8 cellular contexts compared by ENCODE assay signal in the genomic region with DNA sequence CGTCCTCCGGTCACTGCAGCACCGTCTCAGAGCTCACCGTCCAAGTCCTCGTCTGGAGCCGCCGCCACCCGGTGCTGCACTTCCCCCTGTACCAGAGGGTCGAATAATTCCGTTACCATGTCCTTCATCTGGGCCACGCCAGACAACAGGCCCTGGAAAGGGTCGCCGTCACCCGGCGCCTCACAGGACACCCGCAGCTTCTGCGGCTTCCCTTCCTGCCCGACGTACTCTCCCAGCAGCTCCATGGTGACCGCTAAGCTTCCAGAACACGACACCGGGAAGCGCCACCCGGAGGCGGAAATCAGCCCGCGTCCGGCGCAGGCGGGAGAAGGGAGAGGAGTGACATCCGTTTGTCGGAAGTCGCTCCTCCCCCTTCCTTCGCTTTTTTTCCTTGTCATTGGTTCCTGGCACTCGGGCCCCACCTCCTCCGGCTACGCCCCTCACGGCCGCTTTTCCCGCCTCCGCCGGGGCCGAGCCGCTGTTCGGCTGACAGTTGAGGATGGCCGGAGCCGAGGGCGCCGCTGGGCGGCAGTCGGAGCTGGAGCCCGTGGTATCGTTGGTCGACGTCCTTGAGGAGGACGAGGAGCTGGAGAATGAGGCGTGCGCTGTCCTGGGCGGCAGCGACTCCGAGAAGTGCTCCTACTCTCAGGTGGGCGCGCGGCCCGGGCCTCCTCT. TPM values are rescaled to one million over a fixed set of nuclear protein-coding genes. Genes with fewer than 3 reads are reported as not detected.
A peak's percentile ranks its signal among the peaks of the same experiment; 100 is the strongest.
DNase-seq lines count a peak whose midpoint lies in the region; ATAC-seq and TF ChIP-seq lines count a peak whose summit lies in the region.

A gene with protein sequence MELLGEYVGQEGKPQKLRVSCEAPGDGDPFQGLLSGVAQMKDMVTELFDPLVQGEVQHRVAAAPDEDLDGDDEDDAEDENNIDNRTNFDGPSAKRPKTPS (minus strand): TSS at position 273 of the 675 bp plus-strand sequence. CDS start 28 bp downstream, at position 245.
A gene with protein sequence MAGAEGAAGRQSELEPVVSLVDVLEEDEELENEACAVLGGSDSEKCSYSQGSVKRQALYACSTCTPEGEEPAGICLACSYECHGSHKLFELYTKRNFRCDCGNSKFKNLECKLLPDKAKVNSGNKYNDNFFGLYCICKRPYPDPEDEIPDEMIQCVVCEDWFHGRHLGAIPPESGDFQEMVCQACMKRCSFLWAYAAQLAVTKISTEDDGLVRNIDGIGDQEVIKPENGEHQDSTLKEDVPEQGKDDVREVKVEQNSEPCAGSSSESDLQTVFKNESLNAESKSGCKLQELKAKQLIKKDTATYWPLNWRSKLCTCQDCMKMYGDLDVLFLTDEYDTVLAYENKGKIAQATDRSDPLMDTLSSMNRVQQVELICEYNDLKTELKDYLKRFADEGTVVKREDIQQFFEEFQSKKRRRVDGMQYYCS (plus strand): TSS at position 464 of the 675 bp plus-strand sequence. CDS start 36 bp downstream, at position 500.

- H3K27ac ChIP-seq in heart right ventricle (peak within 1 kb of the TSS; percentile 38 to 93 (median 89)), upper lobe of right lung (peak within 1 kb of the TSS; percentile 90)

- ATAC-seq in HG02870 (IDR thresholded peaks at IDR 0.05; ENCODE audit: unreplicated experiment) (peak; percentile 79), heart right ventricle (peak; percentile 98 to 99 (median 99)), upper lobe of right lung (peak; percentile 99)

- H3K4me3 ChIP-seq in heart right ventricle (peak within 1 kb of the TSS; percentile 58 to 98 (median 85)), upper lobe of right lung (peak within 1 kb of the TSS; percentile 80)

- H3K9me3 ChIP-seq in heart right ventricle (no peaks in the 10 kb centered on the region), upper lobe of right lung (no peaks in the 10 kb centered on the region)

- intact Hi-C loops in T-helper 1 cell treated with Interleukin-12 subunit alpha and Interleukin-12 subunit beta and Interleukin-4 antibody, amounts not matched to agents 30 ng/mL and 1 ng/mL, for 36 hours (cut with micrococcal nuclease): loop anchor here (1.0 to 10.0 kb wide), 11 partner anchors 22 to 1948 kb away; a partner anchor contains a TSS
- intact Hi-C loops in heart right ventricle (cut with DNase I) (loop anchor here in 4 of 10 donors (1.0 to 10.0 kb wide), 5 partner anchors 22 to 412 kb away; a partner anchor contains a TSS), posterior vena cava (cut with DNase I) (no loop called here), upper lobe of right lung (cut with DNase I) (no loop called here)

- DNase-seq in GM13976 (ENCODE audit: low spot score): peak; percentile 95
- peak; percentile 81 for DNase-seq in NCI-H146 treated with DMSO at 0.1 percent for 48 hours (lab: John Stamatoyannopoulos, UW; ENCODE audit: unreplicated experiment)
- peak; percentile 95 for DNase-seq in amniotic epithelial cell (ENCODE audit: low read depth)
- DNase-seq in heart right ventricle: peak; percentile 94 to 97
- DNase-seq in posterior vena cava (ENCODE audit: low spot score): peak; percentile 97
- peak; percentile 96 for DNase-seq in upper lobe of right lung

- H3K27me3 ChIP-seq in heart right ventricle (no peaks in the 10 kb centered on the region), upper lobe of right lung (no peaks in the 10 kb centered on the region)

- in situ Hi-C loops in GM13976 (cut with MboI; ENCODE audit: low sequenced_read_pairs, unreplicated experiment): no loop called here

- WGBS in heart right ventricle, 2 donors: 0 to 1% methylated on average over 61 to 64 of the region's 65 CpGs

- H3K4me1 ChIP-seq in heart right ventricle: peaks cover 0 to 44% (median 27%) of the 10 kb centered on the region in 9 donors
- H3K4me1 ChIP-seq in upper lobe of right lung: peaks cover 25% of the 10 kb centered on the region

- H3K36me3 ChIP-seq in heart right ventricle (peaks cover 0 to 34% (median 9%) of the 10 kb centered on the region in 9 donors), upper lobe of right lung (peaks cover 11% of the 10 kb centered on the region)

- TF ChIP-seq CTCF in GM13976 (IDR thresholded peaks at IDR 0.05; ENCODE audit: borderline replicate concordance, control extremely low read depth, extremely low read depth, insufficient read depth, missing control alignments): peak; percentile 37
- TF ChIP-seq CTCF in heart right ventricle (IDR thresholded peaks at IDR 0.05): peak in 6 of 9 donors; percentile 21 to 54 (median 42)
- peak; percentile 36 for TF ChIP-seq CTCF in upper lobe of right lung (IDR thresholded peaks at IDR 0.05)

RNA-seq across cellular contexts. Expression of the first gene that starts in this region (rescaled TPM):
- total RNA-seq in T-helper 1 cell treated with Interleukin-12 subunit alpha and Interleukin-12 subunit beta and Interleukin-4 antibody, amounts not matched to agents 30 ng/mL and 1 ng/mL, for 36 hours: 14.2 and 14.4 TPM in 2 replicates
- 10 to 100 TPM in 8 of 10 donors, 1 to 10 TPM in 2; 9.9 to 20.1 (median 14.3) TPM for total RNA-seq in heart right ventricle
- 10 to 100 TPM; 17.9 to 20.0 TPM for polyA plus RNA-seq in heart right ventricle
- total RNA-seq in posterior vena cava: 1 to 10 TPM; 7.5 to 9.1 TPM
- total RNA-seq in upper lobe of right lung: 10.5 TPM

RNA-seq across cellular contexts. Expression of the second gene that starts in this region (rescaled TPM):
- total RNA-seq in T-helper 1 cell treated with Interleukin-12 subunit alpha and Interleukin-12 subunit beta and Interleukin-4 antibody, amounts not matched to agents 30 ng/mL and 1 ng/mL, for 36 hours: 32.7 and 37.6 TPM in 2 replicates
- total RNA-seq in heart right ventricle: 10 to 100 TPM; 17.7 to 28.3 (median 21.1) TPM
- polyA plus RNA-seq in heart right ventricle: 10 to 100 TPM in 1 of 2 donors, 1 to 10 TPM in 1; 7.8 to 25.9 TPM
- 10 to 100 TPM; 18.2 to 18.7 TPM for total RNA-seq in posterior vena cava
- total RNA-seq in upper lobe of right lung: 13.8 TPM

Comparison
In these comparisons a context has a peak if more than half of its experiments do, and no peak if none do; other contexts are left out.
1. Peak in every context shown above with its lines: DNase-seq, ATAC-seq, H3K4me3 ChIP-seq and H3K27ac ChIP-seq.